ENCODE assay signal across 11 cellular contexts in genomic region chr17:67491678-67492019, GRCh38.
DNase-seq lines count a peak whose midpoint lies in the region; ATAC-seq and TF ChIP-seq lines count a peak whose summit lies in the region.
"Had no signal": no experiment of that assay in that cellular context is flagged by ENCODE, and none has a peak within 500 bp of the region (broad histone marks: within the 10 kb centered on the region; RNA-seq: fewer than 3 reads in every experiment).

No MANE protein-coding gene starts in this region.

- H3K27ac Mint-ChIP-seq in activated CD8-positive, alpha-beta T cell treated with anti-CD3 and anti-CD28 coated beads for 36 hours = peak overlapping the region; percentile 52
- no peak overlapping the region for H3K27ac Mint-ChIP-seq in activated CD8-positive, alpha-beta T cell treated with anti-CD3 and anti-CD28 coated beads, Interleukin-2, amount 10 ng/mL, durations not matched to agents 7 days and 5 days
- peak overlapping the region; percentile 76 to 92 (median 84) for H3K27ac Mint-ChIP-seq in immature natural killer cell
- peak overlapping the region; percentile 63 for H3K27ac Mint-ChIP-seq in stimulated activated effector memory CD8-positive, alpha-beta T cell treated with anti-CD3 and anti-CD28 coated beads, Interleukin-12 subunit alpha, Interleukin-12 subunit beta, amount 100 ng/mL, for 72 hours

- H3K36me3 Mint-ChIP-seq in activated CD8-positive, alpha-beta T cell treated with anti-CD3 and anti-CD28 coated beads for 36 hours (ENCODE audit: low read depth) = peaks cover 18% of the 10 kb centered on the region
- H3K36me3 Mint-ChIP-seq in activated CD8-positive, alpha-beta T cell treated with anti-CD3 and anti-CD28 coated beads, Interleukin-2, amount 10 ng/mL, durations not matched to agents 7 days and 5 days (ENCODE audit: low read depth) = peaks cover 25% of the 10 kb centered on the region
- H3K36me3 Mint-ChIP-seq in immature natural killer cell = peaks cover 0 to 13% (median 4%) of the 10 kb centered on the region in 3 donors
- H3K36me3 Mint-ChIP-seq in stimulated activated effector memory CD8-positive, alpha-beta T cell treated with anti-CD3 and anti-CD28 coated beads, Interleukin-12 subunit alpha, Interleukin-12 subunit beta, amount 100 ng/mL, for 72 hours = no peaks in the 10 kb centered on the region

- no peaks in the 10 kb centered on the region for H3K36me3 ChIP-seq in adipocyte (ENCODE audit: control insufficient read depth, insufficient read depth, low read length, severe bottlenecking)

- ATAC-seq in activated CD8-positive, alpha-beta T cell treated with anti-CD3 and anti-CD28 coated beads for 36 hours = no peak
- ATAC-seq in activated CD8-positive, alpha-beta T cell treated with anti-CD3 and anti-CD28 coated beads, Interleukin-2, amount 10 ng/mL, durations not matched to agents 7 days and 5 days = no peak
- no peak for ATAC-seq in stimulated activated effector memory CD8-positive, alpha-beta T cell treated with anti-CD3 and anti-CD28 coated beads, Interleukin-12 subunit alpha, Interleukin-12 subunit beta, amount 100 ng/mL, for 72 hours
- no peak for ATAC-seq in HG02798 (IDR thresholded peaks at IDR 0.05; ENCODE audit: poor library complexity, unreplicated experiment)
- ATAC-seq in activated CD4-positive, CD25-positive, alpha-beta regulatory T cell treated with anti-CD3 and anti-CD28 coated beads, Interleukin-2, amount 50 U/mL, for 24 hours = no peak

- no peaks in the 10 kb centered on the region for H3K9me3 ChIP-seq in adipocyte (ENCODE audit: control insufficient read depth, low read length)
- H3K9me3 ChIP-seq: testis had no signal

- intact Hi-C loops in activated CD8-positive, alpha-beta T cell treated with anti-CD3 and anti-CD28 coated beads for 36 hours (cut with micrococcal nuclease) = no loop called here

- H3K4me3 Mint-ChIP-seq in activated CD8-positive, alpha-beta T cell treated with anti-CD3 and anti-CD28 coated beads for 36 hours = peak overlapping the region; percentile 22
- H3K4me3 Mint-ChIP-seq in activated CD8-positive, alpha-beta T cell treated with anti-CD3 and anti-CD28 coated beads, Interleukin-2, amount 10 ng/mL, durations not matched to agents 7 days and 5 days = no peak overlapping the region
- peak overlapping the region; percentile 73 to 84 (median 83) for H3K4me3 Mint-ChIP-seq in immature natural killer cell
- H3K4me3 Mint-ChIP-seq in stimulated activated effector memory CD8-positive, alpha-beta T cell treated with anti-CD3 and anti-CD28 coated beads, Interleukin-12 subunit alpha, Interleukin-12 subunit beta, amount 100 ng/mL, for 72 hours = peak overlapping the region; percentile 30

- peaks cover 83% of the 10 kb centered on the region for H3K4me1 Mint-ChIP-seq in activated CD8-positive, alpha-beta T cell treated with anti-CD3 and anti-CD28 coated beads for 36 hours (ENCODE audit: low read depth)
- H3K4me1 Mint-ChIP-seq in activated CD8-positive, alpha-beta T cell treated with anti-CD3 and anti-CD28 coated beads, Interleukin-2, amount 10 ng/mL, durations not matched to agents 7 days and 5 days (ENCODE audit: low read depth) = peaks cover 47% of the 10 kb centered on the region
- H3K4me1 Mint-ChIP-seq in immature natural killer cell = peaks cover 89 to 93% of the 10 kb centered on the region in 2 donors
- H3K4me1 Mint-ChIP-seq in stimulated activated effector memory CD8-positive, alpha-beta T cell treated with anti-CD3 and anti-CD28 coated beads, Interleukin-12 subunit alpha, Interleukin-12 subunit beta, amount 100 ng/mL, for 72 hours = peaks cover 83% of the 10 kb centered on the region

- no peak for DNase-seq in activated CD8-positive, alpha-beta T cell treated with anti-CD3 and anti-CD28 coated beads for 36 hours
- no peak for DNase-seq in activated CD8-positive, alpha-beta T cell treated with anti-CD3 and anti-CD28 coated beads, Interleukin-2, amount 10 ng/mL, durations not matched to agents 7 days and 5 days
- peak; percentile 11 for DNase-seq in adipocyte (ENCODE audit: low read depth)
- peak; percentile 71 to 80 (median 75) for DNase-seq in immature natural killer cell
- DNase-seq in stimulated activated effector memory CD8-positive, alpha-beta T cell treated with anti-CD3 and anti-CD28 coated beads, Interleukin-12 subunit alpha, Interleukin-12 subunit beta, amount 100 ng/mL, for 72 hours (ENCODE audit: low spot score in 2 of 2) = no peak
- DNase-seq in mesenteric fat pad (ENCODE audit: low spot score) = no peak
- DNase-seq: MM.1S had no signal

- CTCF ChIA-PET in activated CD8-positive, alpha-beta T cell treated with anti-CD3 and anti-CD28 coated beads for 36 hours (lab: Charles Lee) = interaction anchor here (0.7 to 2.1 kb wide), 3 partner anchors 10 to 27 kb away, joined by 3 to 6 read pairs (median 3); no protein-coding TSS in a partner anchor
- CTCF ChIA-PET in activated CD8-positive, alpha-beta T cell treated with anti-CD3 and anti-CD28 coated beads, Interleukin-2, amount 10 ng/mL, durations not matched to agents 7 days and 5 days (lab: Charles Lee) = interaction anchor here (1.0 to 1.6 kb wide), 2 partner anchors 16 to 40 kb away, joined by 3 to 9 read pairs; no protein-coding TSS in a partner anchor

- peaks cover 5% of the 10 kb centered on the region for H3K9me3 Mint-ChIP-seq in activated CD8-positive, alpha-beta T cell treated with anti-CD3 and anti-CD28 coated beads for 36 hours
- H3K9me3 Mint-ChIP-seq in activated CD8-positive, alpha-beta T cell treated with anti-CD3 and anti-CD28 coated beads, Interleukin-2, amount 10 ng/mL, durations not matched to agents 7 days and 5 days (ENCODE audit: insufficient read depth) = no peaks in the 10 kb centered on the region
- H3K9me3 Mint-ChIP-seq in immature natural killer cell = no peaks in the 10 kb centered on the region
- no peaks in the 10 kb centered on the region for H3K9me3 Mint-ChIP-seq in stimulated activated effector memory CD8-positive, alpha-beta T cell treated with anti-CD3 and anti-CD28 coated beads, Interleukin-12 subunit alpha, Interleukin-12 subunit beta, amount 100 ng/mL, for 72 hours

- no peak overlapping the region for H3K9ac ChIP-seq in adipocyte (ENCODE audit: low read length)

- TF ChIP-seq CTCF in activated CD8-positive, alpha-beta T cell treated with anti-CD3 and anti-CD28 coated beads for 36 hours (IDR thresholded peaks at IDR 0.05) = no peak

- H3K4me1 ChIP-seq in adipocyte (ENCODE audit: control insufficient read depth, insufficient read depth, low read length) = peaks cover 51% of the 10 kb centered on the region

- H3K27me3 ChIP-seq in adipocyte (replicated peaks; ENCODE audit: control insufficient read depth, insufficient read depth, low read length) = no peaks in the 10 kb centered on the region
- H3K27me3 ChIP-seq: testis had no signal

- POLR2A ChIA-PET in activated CD8-positive, alpha-beta T cell treated with anti-CD3 and anti-CD28 coated beads for 36 hours (lab: Charles Lee) = interaction anchor here (1.1 to 2.4 kb wide), 5 partner anchors 9 to 139 kb away, joined by 3 to 8 read pairs (median 5); no protein-coding TSS in a partner anchor
- POLR2A ChIA-PET in activated CD8-positive, alpha-beta T cell treated with anti-CD3 and anti-CD28 coated beads, Interleukin-2, amount 10 ng/mL, durations not matched to agents 7 days and 5 days (lab: Charles Lee) = no interaction called here

- H3K4me3 ChIP-seq in adipocyte (ENCODE audit: low read length) = peak overlapping the region; percentile 71
- H3K4me3 ChIP-seq: skin epidermis had no signal

- H3K27me3 Mint-ChIP-seq in activated CD8-positive, alpha-beta T cell treated with anti-CD3 and anti-CD28 coated beads for 36 hours = no peaks in the 10 kb centered on the region
- H3K27me3 Mint-ChIP-seq in activated CD8-positive, alpha-beta T cell treated with anti-CD3 and anti-CD28 coated beads, Interleukin-2, amount 10 ng/mL, durations not matched to agents 7 days and 5 days (ENCODE audit: low read depth) = no peaks in the 10 kb centered on the region
- peaks cover 4 to 28% (median 14%) of the 10 kb centered on the region in 3 donors for H3K27me3 Mint-ChIP-seq in immature natural killer cell (ENCODE audit: low read depth in 3 of 3)

Comparison
In these comparisons a context has a peak if more than half of its experiments do, and no peak if none do; other contexts are left out.
1. DNase-seq: peak in adipocyte (single experiment) and immature natural killer cell (3 of 3); none in activated CD8-positive, alpha-beta T cell treated with anti-CD3 and anti-CD28 coated beads for 36 hours (single experiment), activated CD8-positive, alpha-beta T cell treated with anti-CD3 and anti-CD28 coated beads, Interleukin-2, amount 10 ng/mL, durations not matched to agents 7 days and 5 days (single experiment), stimulated activated effector memory CD8-positive, alpha-beta T cell treated with anti-CD3 and anti-CD28 coated beads, Interleukin-12 subunit alpha, Interleukin-12 subunit beta, amount 100 ng/mL, for 72 hours (0 of 2) and mesenteric fat pad (single experiment).